In genomic region chr6:34316442-34317171, GRCh38 we compare ENCODE assay signal across 12 cellular contexts.
A peak's percentile ranks its signal among the peaks of the same experiment; 100 is the strongest.
DNase-seq lines count a peak whose midpoint lies in the region; ATAC-seq and TF ChIP-seq lines count a peak whose summit lies in the region.
"Had no signal": no experiment of that assay in that cellular context is flagged by ENCODE, and none has a peak within 500 bp of the region (broad histone marks: within the 10 kb centered on the region; RNA-seq: fewer than 3 reads in every experiment).

No MANE protein-coding gene starts in this region.

- no peaks in the 10 kb centered on the region for H3K9me2 ChIP-seq in GM23338 (ENCODE audit: insufficient read depth)

- H3K27me3 ChIP-seq in BLaER1 (no peaks in the 10 kb centered on the region), GM23338 (ENCODE audit: insufficient read depth) (no peaks in the 10 kb centered on the region)
- H3K27me3 ChIP-seq: esophagus squamous epithelium had no signal

- peak overlapping the region; percentile 91 for H3K4me2 ChIP-seq in BLaER1
- peak overlapping the region; percentile 57 for H3K4me2 ChIP-seq in GM23338

- peaks cover 46% of the 10 kb centered on the region for H3K79me2 ChIP-seq in GM23338 (replicated peaks; ENCODE audit: insufficient read depth)

- ATAC-seq in GM23338 = peak; percentile 63
- no peak for ATAC-seq in activated B cell treated with CpG ODN at 0.5 μM for 24 hours (ENCODE audit: low read depth)
- ATAC-seq in memory B cell (ENCODE audit: low read depth) = no peak
- no peak for ATAC-seq in HG03280 (IDR thresholded peaks at IDR 0.05; ENCODE audit: unreplicated experiment)

- H3K36me3 Mint-ChIP-seq in GM23338 (ENCODE audit: low read depth) = no peaks in the 10 kb centered on the region
- H3K36me3 Mint-ChIP-seq in activated B cell treated with CpG ODN at 0.5 μM for 24 hours (ENCODE audit: low read depth) = peaks cover 4% of the 10 kb centered on the region
- no peaks in the 10 kb centered on the region for H3K36me3 Mint-ChIP-seq in memory B cell
- no peaks in the 10 kb centered on the region for H3K36me3 Mint-ChIP-seq in activated CD4-positive, alpha-beta memory T cell treated with anti-CD3 and anti-CD28 coated beads, Interleukin-2, amount 10 ng/mL, durations not matched to agents 7 days and 5 days (ENCODE audit: low read depth)

- H2AFZ ChIP-seq in GM23338 = no peak overlapping the region
- H2AFZ ChIP-seq: GM23248 had no signal

- H3K27ac Mint-ChIP-seq in GM23338 (no peak overlapping the region), activated B cell treated with CpG ODN at 0.5 μM for 24 hours (peak overlapping the region; percentile 94), memory B cell (peak overlapping the region; percentile 86)
- no peak overlapping the region for H3K27ac Mint-ChIP-seq in activated CD4-positive, alpha-beta memory T cell treated with anti-CD3 and anti-CD28 coated beads, Interleukin-2, amount 10 ng/mL, durations not matched to agents 7 days and 5 days

- H3K27me3 Mint-ChIP-seq in GM23338 (ENCODE audit: insufficient read depth, low read depth, poor library complexity) = peaks cover 7% of the 10 kb centered on the region
- H3K27me3 Mint-ChIP-seq in activated B cell treated with CpG ODN at 0.5 μM for 24 hours = no peaks in the 10 kb centered on the region
- H3K27me3 Mint-ChIP-seq in memory B cell = no peaks in the 10 kb centered on the region
- H3K27me3 Mint-ChIP-seq in activated CD4-positive, alpha-beta memory T cell treated with anti-CD3 and anti-CD28 coated beads, Interleukin-2, amount 10 ng/mL, durations not matched to agents 7 days and 5 days = no peaks in the 10 kb centered on the region

- H3K4me1 Mint-ChIP-seq in GM23338 (peaks cover 29% of the 10 kb centered on the region), activated B cell treated with CpG ODN at 0.5 μM for 24 hours (peaks cover 62% of the 10 kb centered on the region), memory B cell (peaks cover 35% of the 10 kb centered on the region)
- H3K4me1 Mint-ChIP-seq in activated CD4-positive, alpha-beta memory T cell treated with anti-CD3 and anti-CD28 coated beads, Interleukin-2, amount 10 ng/mL, durations not matched to agents 7 days and 5 days = peaks cover 27% of the 10 kb centered on the region

- H3K36me3 ChIP-seq in BLaER1 (peaks cover 20% of the 10 kb centered on the region), GM23338 (ENCODE audit: insufficient read depth) (no peaks in the 10 kb centered on the region)
- H3K36me3 ChIP-seq: esophagus squamous epithelium had no signal

- H3K9me3 ChIP-seq in BLaER1 = no peaks in the 10 kb centered on the region
- H3K9me3 ChIP-seq: esophagus squamous epithelium had no signal

- no peaks in the 10 kb centered on the region; the same call in 1 of the 2 replicates for H3F3A ChIP-seq in GM23338 (replicated peaks; ENCODE audit: low read depth)

- H3K27ac ChIP-seq in BLaER1 (peak overlapping the region; percentile 86), GM23338 (ENCODE audit: low read depth) (no peak overlapping the region; the same call in 1 of the 2 replicates)
- H3K27ac ChIP-seq: esophagus squamous epithelium, GM23248 had no signal

- H3K4me1 ChIP-seq in BLaER1 (peaks cover 84% of the 10 kb centered on the region), GM23338 (ENCODE audit: insufficient read depth) (peaks cover 27% of the 10 kb centered on the region)

- no peaks in the 10 kb centered on the region for H4K20me1 ChIP-seq in BLaER1
- H4K20me1 ChIP-seq in GM23338 (replicated peaks; ENCODE audit: insufficient read depth) = peaks cover 9% of the 10 kb centered on the region

- DNase-seq in GM23338 (ENCODE audit: low spot score) = no peak
- DNase-seq in activated B cell treated with CpG ODN at 0.5 μM for 24 hours = no peak
- DNase-seq in memory B cell (ENCODE audit: low spot score in 2 of 2) = no peak
- DNase-seq in ecto neural progenitor cell (ENCODE audit: low spot score) = no peak
- no peak for DNase-seq in dermis blood vessel endothelial cell
- no peak for DNase-seq in activated CD4-positive, alpha-beta memory T cell treated with anti-CD3 and anti-CD28 coated beads, Interleukin-2, amount 10 ng/mL, durations not matched to agents 7 days and 5 days
- DNase-seq: DMS79 treated with DMSO at 0.1 percent for 48 hours, esophagus squamous epithelium, GM23248, T-helper 9 cell had no signal

- H3K4me3 Mint-ChIP-seq in GM23338 = no peak overlapping the region
- peak overlapping the region; percentile 9 for H3K4me3 Mint-ChIP-seq in activated B cell treated with CpG ODN at 0.5 μM for 24 hours
- H3K4me3 Mint-ChIP-seq in memory B cell = peak overlapping the region; percentile 72
- no peak overlapping the region for H3K4me3 Mint-ChIP-seq in activated CD4-positive, alpha-beta memory T cell treated with anti-CD3 and anti-CD28 coated beads, Interleukin-2, amount 10 ng/mL, durations not matched to agents 7 days and 5 days

- TF ChIP-seq CTCF in GM23338 (conservative IDR thresholded peaks at IDR 0.05; ENCODE audit: low read depth in 2 of 2) (no peak), activated B cell treated with CpG ODN at 0.5 μM for 24 hours (IDR thresholded peaks at IDR 0.05) (no peak)

- POLR2A ChIA-PET in activated B cell treated with CpG ODN at 0.5 μM for 24 hours (lab: Charles Lee) = interaction anchor here (0.6 to 1.5 kb wide), 4 partner anchors 10 to 77 kb away, joined by 3 to 4 read pairs (median 4); no protein-coding TSS in a partner anchor
- POLR2A ChIA-PET in activated CD4-positive, alpha-beta memory T cell treated with anti-CD3 and anti-CD28 coated beads, Interleukin-2, amount 10 ng/mL, durations not matched to agents 7 days and 5 days (lab: Charles Lee) = no interaction called here

- H3K4me3 ChIP-seq in BLaER1 (peak overlapping the region; percentile 49), GM23338 (no peak overlapping the region)
- H3K4me3 ChIP-seq: esophagus squamous epithelium, GM23248 had no signal

- CTCF ChIA-PET in activated B cell treated with CpG ODN at 0.5 μM for 24 hours (lab: Charles Lee) = no interaction called here
- CTCF ChIA-PET in activated CD4-positive, alpha-beta memory T cell treated with anti-CD3 and anti-CD28 coated beads, Interleukin-2, amount 10 ng/mL, durations not matched to agents 7 days and 5 days (lab: Charles Lee) = no interaction called here

- intact Hi-C loops in activated B cell treated with CpG ODN at 0.5 μM for 24 hours (cut with micrococcal nuclease) = loop anchor here (1.0 to 10.0 kb wide), 4 partner anchors 9 to 122 kb away; partner anchors contain the start of gene SMIM29

- peak overlapping the region; percentile 70 for H3K9ac ChIP-seq in BLaER1
- H3K9ac ChIP-seq: GM23248 had no signal

- H3K9me3 Mint-ChIP-seq in GM23338 = no peaks in the 10 kb centered on the region
- no peaks in the 10 kb centered on the region for H3K9me3 Mint-ChIP-seq in activated B cell treated with CpG ODN at 0.5 μM for 24 hours
- H3K9me3 Mint-ChIP-seq in memory B cell = no peaks in the 10 kb centered on the region
- H3K9me3 Mint-ChIP-seq in activated CD4-positive, alpha-beta memory T cell treated with anti-CD3 and anti-CD28 coated beads, Interleukin-2, amount 10 ng/mL, durations not matched to agents 7 days and 5 days = no peaks in the 10 kb centered on the region

TF ChIP-seq in GM23338, 12 proteins besides CTCF, POLR2A, EP300 and RAD21 (continues in another document):
- TF ChIP-seq ZNF331 (CRISPR knock-in tag; IDR thresholded peaks at IDR 0.05; ENCODE audit: low read depth) (no peak), REST (IDR thresholded peaks at IDR 0.05; ENCODE audit: unreplicated experiment) (no peak), ZNF114 (CRISPR knock-in tag; IDR thresholded peaks at IDR 0.05) (no peak), POLR2AphosphoS5 (IDR thresholded peaks at IDR 0.05; ENCODE audit: low read depth) (no peak), EZH2 (IDR thresholded peaks at IDR 0.05; ENCODE audit: low read depth, unreplicated experiment) (no peak), EZH2phosphoT487 (IDR thresholded peaks at IDR 0.05; ENCODE audit: unreplicated experiment) (no peak), ETS1 (IDR thresholded peaks at IDR 0.05) (no peak), STAT1 (IDR thresholded peaks at IDR 0.05; ENCODE audit: unreplicated experiment) (no peak)

Comparison
In these comparisons a context has a peak if more than half of its experiments do, and no peak if none do; other contexts are left out.
1. H3K27ac Mint-ChIP-seq: peak in activated B cell treated with CpG ODN at 0.5 μM for 24 hours (single experiment) and memory B cell (single experiment); none in GM23338 (single experiment) and activated CD4-positive, alpha-beta memory T cell treated with anti-CD3 and anti-CD28 coated beads, Interleukin-2, amount 10 ng/mL, durations not matched to agents 7 days and 5 days (single experiment).
2. H3K4me3 Mint-ChIP-seq: peak in activated B cell treated with CpG ODN at 0.5 μM for 24 hours (single experiment) and memory B cell (single experiment); none in GM23338 (single experiment) and activated CD4-positive, alpha-beta memory T cell treated with anti-CD3 and anti-CD28 coated beads, Interleukin-2, amount 10 ng/mL, durations not matched to agents 7 days and 5 days (single experiment).